Comparison of ENCODE assay signal across 22 cellular contexts in genomic region chr18:67451952-67452351, GRCh38.
"Had no signal": no experiment of that assay in that cellular context is flagged by ENCODE, and none has a peak within 500 bp of the region (broad histone marks: within the 10 kb centered on the region; RNA-seq: fewer than 3 reads in every experiment).

No MANE protein-coding gene starts in this region.

- H3K4me3 ChIP-seq: ascending aorta, body of pancreas, PC-9 had no signal

- ATAC-seq: activated CD8-positive, alpha-beta T cell treated with anti-CD3 and anti-CD28 coated beads, Interleukin-2, amount 10 ng/mL, durations not matched to agents 7 days and 5 days; body of pancreas; T-helper 17 cell had no signal

- H3K9me3 ChIP-seq: body of pancreas had no signal

- H3K27ac ChIP-seq: ascending aorta, body of pancreas, PC-9, WERI-Rb-1 had no signal

- H3K4me1 ChIP-seq: ascending aorta, body of pancreas had no signal

- H3K27me3 ChIP-seq: ascending aorta, body of pancreas had no signal

- DNase-seq: activated CD4-positive, alpha-beta T cell treated with anti-CD3 and anti-CD28 coated beads for 4 hours; activated CD8-positive, alpha-beta T cell treated with anti-CD3 and anti-CD28 coated beads, Interleukin-2, amount 10 ng/mL, durations not matched to agents 7 days and 5 days; activated effector memory CD4-positive, alpha-beta T cell treated with Interleukin-2 at 50 U/mL for 16 hours; activated naive CD4-positive, alpha-beta T cell; activated T-cell treated with anti-CD3 and anti-CD28 coated beads, Interleukin-2, amount 50 U/mL, for 24 hours; body of pancreas; IMR-90; Kasumi-1; NCI-H1092 treated with DMSO at 0.1 percent for 48 hours; NCI-H1417 treated with DMSO at 0.1 percent for 48 hours; NCI-H1694 treated with DMSO at 0.1 percent for 48 hours; NCI-H2029 treated with DMSO at 0.1 percent for 48 hours; NCI-H345; NCI-H510A; NCI-H526 treated with DMSO at 0.1 percent for 48 hours; NCI-H82; PC-9; SIG-M5; T-helper 17 cell; T-helper 9 cell; WERI-Rb-1 had no signal

- H3K36me3 ChIP-seq: ascending aorta, WERI-Rb-1 had no signal
